ENCODE assay signal across 1 cellular context in genomic region chr5:34929720-34930526, GRCh38.
TF ChIP-seq lines count a peak whose summit lies in the region.

No MANE protein-coding gene starts in this region.

TF ChIP-seq in K562, 482 proteins besides CTCF, POLR2A, EP300 and RAD21 (continued from another document and continues in another):
- TF ChIP-seq, protein P1, sequence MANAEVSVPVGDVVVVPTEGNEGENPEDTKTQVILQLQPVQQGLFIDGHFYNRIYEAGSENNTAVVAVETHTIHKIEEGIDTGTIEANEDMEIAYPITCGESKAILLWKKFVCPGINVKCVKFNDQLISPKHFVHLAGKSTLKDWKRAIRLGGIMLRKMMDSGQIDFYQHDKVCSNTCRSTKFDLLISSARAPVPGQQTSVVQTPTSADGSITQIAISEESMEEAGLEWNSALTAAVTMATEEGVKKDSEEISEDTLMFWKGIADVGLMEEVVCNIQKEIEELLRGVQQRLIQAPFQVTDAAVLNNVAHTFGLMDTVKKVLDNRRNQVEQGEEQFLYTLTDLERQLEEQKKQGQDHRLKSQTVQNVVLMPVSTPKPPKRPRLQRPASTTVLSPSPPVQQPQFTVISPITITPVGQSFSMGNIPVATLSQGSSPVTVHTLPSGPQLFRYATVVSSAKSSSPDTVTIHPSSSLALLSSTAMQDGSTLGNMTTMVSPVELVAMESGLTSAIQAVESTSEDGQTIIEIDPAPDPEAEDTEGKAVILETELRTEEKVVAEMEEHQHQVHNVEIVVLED (CRISPR knock-in tag; IDR thresholded peaks at IDR 0.05), result no peak; the same call in 1 of the 2 replicates
- TF ChIP-seq PML (IDR thresholded peaks at IDR 0.05; ENCODE audit: low read length), result peak; percentile 19; the same call in 1 of the 2 replicates
- TF ChIP-seq, protein P2, sequence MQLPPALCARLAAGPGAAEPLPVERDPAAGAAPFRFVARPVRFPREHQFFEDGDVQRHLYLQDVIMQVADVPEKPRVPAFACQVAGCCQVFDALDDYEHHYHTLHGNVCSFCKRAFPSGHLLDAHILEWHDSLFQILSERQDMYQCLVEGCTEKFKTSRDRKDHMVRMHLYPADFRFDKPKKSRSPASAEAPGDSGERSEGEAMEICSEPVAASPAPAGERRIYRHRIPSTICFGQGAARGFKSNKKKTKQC (CRISPR knock-in tag; IDR thresholded peaks at IDR 0.05), result peak; percentile 58; the same call in 1 of the 2 replicates
- TF ChIP-seq NFIX (CRISPR knock-in tag; IDR thresholded peaks at IDR 0.05; ENCODE audit: low read depth), result no peak
- 0 out of 2 replicates have a peak, but pooled peaks have one; percentile 36 for TF ChIP-seq SIN3B (IDR thresholded peaks at IDR 0.05; ENCODE audit: low read depth)
- TF ChIP-seq NR4A1 (CRISPR knock-in tag; IDR thresholded peaks at IDR 0.05), result peak; percentile 21; the same call in 1 of the 2 replicates
- TF ChIP-seq NR4A1 (tag; IDR thresholded peaks at IDR 0.05), result no peak
- no peak for TF ChIP-seq NR3C1 (CRISPR knock-in tag; IDR thresholded peaks at IDR 0.05)
- TF ChIP-seq NRF1 (conservative IDR thresholded peaks at IDR 0.05 in 1 of 2, IDR thresholded peaks at IDR 0.05 in 1 of 2), result peak; percentile 70 to 75
- TF ChIP-seq HLTF (IDR thresholded peaks at IDR 0.05), result 0 out of 2 replicates have a peak, but pooled peaks have one; percentile 30
- TF ChIP-seq SRSF9 (IDR thresholded peaks at IDR 0.05; ENCODE audit: borderline replicate concordance, low read depth, low read length), result no peak
- peak; percentile 76 for TF ChIP-seq RBBP5 (IDR thresholded peaks at IDR 0.05; ENCODE audit: borderline replicate concordance, insufficient read depth, low read length, poor library complexity, severe bottlenecking)
- 0 out of 2 replicates have a peak, but pooled peaks have one; percentile 50 for TF ChIP-seq ZNF165 (CRISPR knock-in tag; IDR thresholded peaks at IDR 0.05; ENCODE audit: borderline replicate concordance)
- peak; percentile 48 for TF ChIP-seq CCNT2 (IDR thresholded peaks at IDR 0.05; ENCODE audit: borderline replicate concordance, extremely low read depth, insufficient read length, low read depth, low read length)
- TF ChIP-seq CREM (IDR thresholded peaks at IDR 0.05; ENCODE audit: low read depth), result peak; percentile 33; the same call in 1 of the 2 replicates
- peak; percentile 42 for TF ChIP-seq TAF1 (IDR thresholded peaks at IDR 0.05; ENCODE audit: control insufficient read depth, extremely low read depth, insufficient read depth, low read length, severe bottlenecking)
- peak; percentile 78 to 79; a peak in 2 of 4 replicates for TF ChIP-seq UBTF (IDR thresholded peaks at IDR 0.05; ENCODE audit: borderline replicate concordance in 1 of 2, low read depth in 2 of 2, low read length in 2 of 2)
- peak; percentile 90 for TF ChIP-seq ZFX (CRISPR knock-in tag; IDR thresholded peaks at IDR 0.05)
- TF ChIP-seq, protein P3, sequence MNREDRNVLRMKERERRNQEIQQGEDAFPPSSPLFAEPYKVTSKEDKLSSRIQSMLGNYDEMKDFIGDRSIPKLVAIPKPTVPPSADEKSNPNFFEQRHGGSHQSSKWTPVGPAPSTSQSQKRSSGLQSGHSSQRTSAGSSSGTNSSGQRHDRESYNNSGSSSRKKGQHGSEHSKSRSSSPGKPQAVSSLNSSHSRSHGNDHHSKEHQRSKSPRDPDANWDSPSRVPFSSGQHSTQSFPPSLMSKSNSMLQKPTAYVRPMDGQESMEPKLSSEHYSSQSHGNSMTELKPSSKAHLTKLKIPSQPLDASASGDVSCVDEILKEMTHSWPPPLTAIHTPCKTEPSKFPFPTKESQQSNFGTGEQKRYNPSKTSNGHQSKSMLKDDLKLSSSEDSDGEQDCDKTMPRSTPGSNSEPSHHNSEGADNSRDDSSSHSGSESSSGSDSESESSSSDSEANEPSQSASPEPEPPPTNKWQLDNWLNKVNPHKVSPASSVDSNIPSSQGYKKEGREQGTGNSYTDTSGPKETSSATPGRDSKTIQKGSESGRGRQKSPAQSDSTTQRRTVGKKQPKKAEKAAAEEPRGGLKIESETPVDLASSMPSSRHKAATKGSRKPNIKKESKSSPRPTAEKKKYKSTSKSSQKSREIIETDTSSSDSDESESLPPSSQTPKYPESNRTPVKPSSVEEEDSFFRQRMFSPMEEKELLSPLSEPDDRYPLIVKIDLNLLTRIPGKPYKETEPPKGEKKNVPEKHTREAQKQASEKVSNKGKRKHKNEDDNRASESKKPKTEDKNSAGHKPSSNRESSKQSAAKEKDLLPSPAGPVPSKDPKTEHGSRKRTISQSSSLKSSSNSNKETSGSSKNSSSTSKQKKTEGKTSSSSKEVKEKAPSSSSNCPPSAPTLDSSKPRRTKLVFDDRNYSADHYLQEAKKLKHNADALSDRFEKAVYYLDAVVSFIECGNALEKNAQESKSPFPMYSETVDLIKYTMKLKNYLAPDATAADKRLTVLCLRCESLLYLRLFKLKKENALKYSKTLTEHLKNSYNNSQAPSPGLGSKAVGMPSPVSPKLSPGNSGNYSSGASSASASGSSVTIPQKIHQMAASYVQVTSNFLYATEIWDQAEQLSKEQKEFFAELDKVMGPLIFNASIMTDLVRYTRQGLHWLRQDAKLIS (CRISPR knock-in tag; IDR thresholded peaks at IDR 0.05), result 0 out of 2 replicates have a peak, but pooled peaks have one; percentile 61
- TF ChIP-seq ZEB2 (IDR thresholded peaks at IDR 0.05), result 0 out of 2 replicates have a peak, but pooled peaks have one; percentile 14
- TF ChIP-seq ZNF785 (CRISPR knock-in tag; IDR thresholded peaks at IDR 0.05), result no peak
- TF ChIP-seq NR1H2 (CRISPR knock-in tag; IDR thresholded peaks at IDR 0.05), result 0 out of 2 replicates have a peak, but pooled peaks have one; percentile 67
- peak; percentile 53 for TF ChIP-seq KDM5B (IDR thresholded peaks at IDR 0.05; ENCODE audit: insufficient replicate concordance, low read depth, low read length)
- TF ChIP-seq OTX1 (CRISPR knock-in tag; IDR thresholded peaks at IDR 0.05), result 0 out of 2 replicates have a peak, but pooled peaks have one; percentile 29
- no peak for TF ChIP-seq NR2C2 (CRISPR knock-in tag; IDR thresholded peaks at IDR 0.05)
- TF ChIP-seq NR2C2 (tag; IDR thresholded peaks at IDR 0.05), result peak; percentile 10; the same call in 1 of the 2 replicates
- 0 out of 2 replicates have a peak, but pooled peaks have one; percentile 12 for TF ChIP-seq CREB1 (IDR thresholded peaks at IDR 0.05)
- peak; percentile 42; the same call in 1 of the 2 replicates for TF ChIP-seq CREB1 (CRISPR knock-in tag; IDR thresholded peaks at IDR 0.05)
- TF ChIP-seq, protein P4, sequence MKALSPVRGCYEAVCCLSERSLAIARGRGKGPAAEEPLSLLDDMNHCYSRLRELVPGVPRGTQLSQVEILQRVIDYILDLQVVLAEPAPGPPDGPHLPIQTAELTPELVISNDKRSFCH (CRISPR knock-in tag; IDR thresholded peaks at IDR 0.05), result no peak
- TF ChIP-seq, protein P4 (tag; IDR thresholded peaks at IDR 0.05), result 0 out of 2 replicates have a peak, but pooled peaks have one; percentile 24
- TF ChIP-seq ZNF740 (CRISPR knock-in tag; IDR thresholded peaks at IDR 0.05), result peak; percentile 61
- no peak for TF ChIP-seq ZNF740 (tag; IDR thresholded peaks at IDR 0.05)
- TF ChIP-seq, protein P5, sequence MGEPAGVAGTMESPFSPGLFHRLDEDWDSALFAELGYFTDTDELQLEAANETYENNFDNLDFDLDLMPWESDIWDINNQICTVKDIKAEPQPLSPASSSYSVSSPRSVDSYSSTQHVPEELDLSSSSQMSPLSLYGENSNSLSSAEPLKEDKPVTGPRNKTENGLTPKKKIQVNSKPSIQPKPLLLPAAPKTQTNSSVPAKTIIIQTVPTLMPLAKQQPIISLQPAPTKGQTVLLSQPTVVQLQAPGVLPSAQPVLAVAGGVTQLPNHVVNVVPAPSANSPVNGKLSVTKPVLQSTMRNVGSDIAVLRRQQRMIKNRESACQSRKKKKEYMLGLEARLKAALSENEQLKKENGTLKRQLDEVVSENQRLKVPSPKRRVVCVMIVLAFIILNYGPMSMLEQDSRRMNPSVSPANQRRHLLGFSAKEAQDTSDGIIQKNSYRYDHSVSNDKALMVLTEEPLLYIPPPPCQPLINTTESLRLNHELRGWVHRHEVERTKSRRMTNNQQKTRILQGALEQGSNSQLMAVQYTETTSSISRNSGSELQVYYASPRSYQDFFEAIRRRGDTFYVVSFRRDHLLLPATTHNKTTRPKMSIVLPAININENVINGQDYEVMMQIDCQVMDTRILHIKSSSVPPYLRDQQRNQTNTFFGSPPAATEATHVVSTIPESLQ (CRISPR knock-in tag; IDR thresholded peaks at IDR 0.05), result 0 out of 2 replicates have a peak, but pooled peaks have one; percentile 25
- TF ChIP-seq MLX (CRISPR knock-in tag; conservative IDR thresholded peaks at IDR 0.05), result no peak
- TF ChIP-seq POLR2AphosphoS5 (IDR thresholded peaks at IDR 0.05; ENCODE audit: control insufficient read depth, insufficient read depth, low read depth, low read length), result peak; percentile 31; the same call in 1 of the 2 replicates
- TF ChIP-seq, protein P6, sequence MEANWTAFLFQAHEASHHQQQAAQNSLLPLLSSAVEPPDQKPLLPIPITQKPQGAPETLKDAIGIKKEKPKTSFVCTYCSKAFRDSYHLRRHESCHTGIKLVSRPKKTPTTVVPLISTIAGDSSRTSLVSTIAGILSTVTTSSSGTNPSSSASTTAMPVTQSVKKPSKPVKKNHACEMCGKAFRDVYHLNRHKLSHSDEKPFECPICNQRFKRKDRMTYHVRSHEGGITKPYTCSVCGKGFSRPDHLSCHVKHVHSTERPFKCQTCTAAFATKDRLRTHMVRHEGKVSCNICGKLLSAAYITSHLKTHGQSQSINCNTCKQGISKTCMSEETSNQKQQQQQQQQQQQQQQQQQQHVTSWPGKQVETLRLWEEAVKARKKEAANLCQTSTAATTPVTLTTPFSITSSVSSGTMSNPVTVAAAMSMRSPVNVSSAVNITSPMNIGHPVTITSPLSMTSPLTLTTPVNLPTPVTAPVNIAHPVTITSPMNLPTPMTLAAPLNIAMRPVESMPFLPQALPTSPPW (CRISPR knock-in tag; IDR thresholded peaks at IDR 0.05), result peak; percentile 84
- TF ChIP-seq FOXM1 (IDR thresholded peaks at IDR 0.05; ENCODE audit: low read depth), result no peak
- TF ChIP-seq FOXM1 (CRISPR knock-in tag; IDR thresholded peaks at IDR 0.05; ENCODE audit: low read depth), result 0 out of 2 replicates have a peak, but pooled peaks have one; percentile 52
- TF ChIP-seq ZNF695 (CRISPR knock-in tag; IDR thresholded peaks at IDR 0.05), result no peak
- TF ChIP-seq FIP1L1 (IDR thresholded peaks at IDR 0.05; ENCODE audit: low read depth, low read length, poor library complexity, severe bottlenecking), result peak; percentile 35
- TF ChIP-seq GTF2B (IDR thresholded peaks at IDR 0.05; ENCODE audit: extremely low read depth, insufficient read length), result no peak
- TF ChIP-seq CTCFL (IDR thresholded peaks at IDR 0.05; ENCODE audit: borderline replicate concordance, insufficient read depth, low read depth, low read length, poor library complexity, severe bottlenecking), result no peak
